Comparison of ENCODE assay signal across 1 cellular context in the genomic region with DNA sequence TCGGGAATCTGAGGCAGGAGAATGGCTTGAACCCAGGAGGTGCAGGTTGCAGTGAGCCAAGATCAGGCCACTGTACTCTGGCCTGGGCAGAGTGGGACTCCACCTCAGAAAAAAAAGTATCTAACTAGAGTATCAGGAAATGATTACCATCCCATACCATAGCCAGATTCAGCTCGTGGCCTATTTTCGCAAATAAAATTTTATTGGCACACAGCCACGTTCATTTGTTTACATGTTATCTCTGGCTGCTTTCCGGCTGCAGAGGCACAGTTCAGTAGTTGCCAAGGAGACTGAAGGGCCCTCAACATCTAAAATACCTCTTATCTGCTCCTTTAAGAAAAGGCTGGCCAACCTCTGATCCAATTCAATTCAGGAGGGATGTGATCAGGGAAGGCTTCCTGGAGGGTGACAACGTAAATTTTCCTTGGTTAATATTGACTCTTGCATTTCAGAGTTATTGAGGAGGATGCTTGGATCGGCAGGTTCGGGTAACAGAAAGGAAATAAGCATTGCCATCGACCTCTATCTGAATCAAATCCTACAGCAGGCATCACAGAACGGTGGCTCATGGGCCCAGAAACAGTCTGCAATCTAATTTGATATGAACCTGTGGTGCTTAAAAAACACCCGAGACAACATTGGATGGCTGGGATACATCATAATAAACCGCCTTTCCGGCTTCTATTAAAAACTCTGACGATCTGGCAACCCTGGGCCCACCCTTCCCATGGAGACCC.
TF ChIP-seq lines count a peak whose summit lies in the region.

No MANE protein-coding gene starts in this region.

TF ChIP-seq in SK-N-SH, 30 proteins besides CTCF, POLR2A, EP300 and RAD21 (continued from another document):
- TF ChIP-seq FOXJ3 (CRISPR knock-in tag; IDR thresholded peaks at IDR 0.05) (peak; percentile 75; the same call in 1 of the 2 replicates), POLR2AphosphoS5 (IDR thresholded peaks at IDR 0.05; ENCODE audit: low read depth, low read length) (no peak), NFIC (IDR thresholded peaks at IDR 0.05; ENCODE audit: borderline replicate concordance) (peak; percentile 24; the same call in 1 of the 2 replicates), TAF1 (IDR thresholded peaks at IDR 0.05; ENCODE audit: borderline replicate concordance, low read depth, low read length) (no peak), JUND (IDR thresholded peaks at IDR 0.05) (no peak), GABPA (IDR thresholded peaks at IDR 0.05; ENCODE audit: low read depth) (no peak), MXI1 (IDR thresholded peaks at IDR 0.05; ENCODE audit: low read depth, low read length) (0 out of 2 replicates have a peak, but pooled peaks have one; percentile 35), GATA2 (CRISPR knock-in tag; IDR thresholded peaks at IDR 0.05) (peak; percentile 50), ELF1 (IDR thresholded peaks at IDR 0.05) (no peak)
- TF ChIP-seq, protein P1, sequence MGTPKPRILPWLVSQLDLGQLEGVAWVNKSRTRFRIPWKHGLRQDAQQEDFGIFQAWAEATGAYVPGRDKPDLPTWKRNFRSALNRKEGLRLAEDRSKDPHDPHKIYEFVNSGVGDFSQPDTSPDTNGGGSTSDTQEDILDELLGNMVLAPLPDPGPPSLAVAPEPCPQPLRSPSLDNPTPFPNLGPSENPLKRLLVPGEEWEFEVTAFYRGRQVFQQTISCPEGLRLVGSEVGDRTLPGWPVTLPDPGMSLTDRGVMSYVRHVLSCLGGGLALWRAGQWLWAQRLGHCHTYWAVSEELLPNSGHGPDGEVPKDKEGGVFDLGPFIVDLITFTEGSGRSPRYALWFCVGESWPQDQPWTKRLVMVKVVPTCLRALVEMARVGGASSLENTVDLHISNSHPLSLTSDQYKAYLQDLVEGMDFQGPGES (IDR thresholded peaks at IDR 0.05; ENCODE audit: low read depth, low read length) = no peak
- TF ChIP-seq, protein P2, sequence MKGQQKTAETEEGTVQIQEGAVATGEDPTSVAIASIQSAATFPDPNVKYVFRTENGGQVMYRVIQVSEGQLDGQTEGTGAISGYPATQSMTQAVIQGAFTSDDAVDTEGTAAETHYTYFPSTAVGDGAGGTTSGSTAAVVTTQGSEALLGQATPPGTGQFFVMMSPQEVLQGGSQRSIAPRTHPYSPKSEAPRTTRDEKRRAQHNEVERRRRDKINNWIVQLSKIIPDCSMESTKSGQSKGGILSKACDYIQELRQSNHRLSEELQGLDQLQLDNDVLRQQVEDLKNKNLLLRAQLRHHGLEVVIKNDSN (IDR thresholded peaks at IDR 0.05; ENCODE audit: borderline replicate concordance, low read depth) = no peak
- TF ChIP-seq, protein P3, sequence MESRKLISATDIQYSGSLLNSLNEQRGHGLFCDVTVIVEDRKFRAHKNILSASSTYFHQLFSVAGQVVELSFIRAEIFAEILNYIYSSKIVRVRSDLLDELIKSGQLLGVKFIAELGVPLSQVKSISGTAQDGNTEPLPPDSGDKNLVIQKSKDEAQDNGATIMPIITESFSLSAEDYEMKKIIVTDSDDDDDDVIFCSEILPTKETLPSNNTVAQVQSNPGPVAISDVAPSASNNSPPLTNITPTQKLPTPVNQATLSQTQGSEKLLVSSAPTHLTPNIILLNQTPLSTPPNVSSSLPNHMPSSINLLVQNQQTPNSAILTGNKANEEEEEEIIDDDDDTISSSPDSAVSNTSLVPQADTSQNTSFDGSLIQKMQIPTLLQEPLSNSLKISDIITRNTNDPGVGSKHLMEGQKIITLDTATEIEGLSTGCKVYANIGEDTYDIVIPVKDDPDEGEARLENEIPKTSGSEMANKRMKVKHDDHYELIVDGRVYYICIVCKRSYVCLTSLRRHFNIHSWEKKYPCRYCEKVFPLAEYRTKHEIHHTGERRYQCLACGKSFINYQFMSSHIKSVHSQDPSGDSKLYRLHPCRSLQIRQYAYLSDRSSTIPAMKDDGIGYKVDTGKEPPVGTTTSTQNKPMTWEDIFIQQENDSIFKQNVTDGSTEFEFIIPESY (IDR thresholded peaks at IDR 0.05; ENCODE audit: borderline replicate concordance, low read depth) = no peak
